8 cellular contexts compared by ENCODE assay signal in genomic region chr2:189580267-189580661, GRCh38. TPM values are rescaled to one million over a fixed set of nuclear protein-coding genes. Genes with fewer than 3 reads are reported as not detected.
DNase-seq lines count a peak whose midpoint lies in the region; ATAC-seq lines count a peak whose summit lies in the region.

No MANE protein-coding gene starts in this region.

- peaks cover 11% of the 10 kb centered on the region for H3K4me1 ChIP-seq in skeletal muscle satellite cell (ENCODE audit: control insufficient read depth, insufficient read depth, low read length)

- H3K36me3 Mint-ChIP-seq in activated naive CD8-positive, alpha-beta T cell treated with anti-CD3 and anti-CD28 coated beads, Interleukin-2, amount 50 U/mL, for 24 hours (ENCODE audit: low read depth): no peaks in the 10 kb centered on the region

- peaks cover 35% of the 10 kb centered on the region for H3K27me3 Mint-ChIP-seq in activated naive CD8-positive, alpha-beta T cell treated with anti-CD3 and anti-CD28 coated beads, Interleukin-2, amount 50 U/mL, for 24 hours

- H3K9ac ChIP-seq in skeletal muscle satellite cell (ENCODE audit: low read depth, low read length): peak overlapping the region; percentile 71

- H3K9me3 ChIP-seq in iPS-18c (ENCODE audit: control insufficient read depth, insufficient read depth, low read length) (no peaks in the 10 kb centered on the region), skeletal muscle satellite cell (replicated peaks; ENCODE audit: low read length) (no peaks in the 10 kb centered on the region)

- H3K4me2 ChIP-seq in skeletal muscle satellite cell (ENCODE audit: low read length): peak overlapping the region; percentile 85

- peaks cover 10% of the 10 kb centered on the region for H3K27me3 ChIP-seq in skeletal muscle satellite cell (ENCODE audit: control insufficient read depth, insufficient read depth, low read length)

- peak; percentile 48 for ATAC-seq in GM21528 (IDR thresholded peaks at IDR 0.05; ENCODE audit: low FRiP score, unreplicated experiment)
- ATAC-seq in activated naive CD8-positive, alpha-beta T cell treated with anti-CD3 and anti-CD28 coated beads, Interleukin-2, amount 50 U/mL, for 24 hours: peak; percentile 45
- no peak for ATAC-seq in GM21390 (IDR thresholded peaks at IDR 0.05; ENCODE audit: unreplicated experiment)

- H3K4me3 Mint-ChIP-seq in activated naive CD8-positive, alpha-beta T cell treated with anti-CD3 and anti-CD28 coated beads, Interleukin-2, amount 50 U/mL, for 24 hours: peak overlapping the region; percentile 77

- DNase-seq in AG20443 (ENCODE audit: low spot score) (peak; percentile 17), NCI-H510A treated with DMSO at 0.1 percent for 48 hours (lab: John Stamatoyannopoulos, UW) (peak; percentile 68), middle frontal gyrus (ENCODE audit: extremely low spot score, low spot score) (no peak)
- DNase-seq in activated naive CD8-positive, alpha-beta T cell treated with anti-CD3 and anti-CD28 coated beads, Interleukin-2, amount 50 U/mL, for 24 hours: peak; percentile 22

- H3K36me3 ChIP-seq in skeletal muscle satellite cell (ENCODE audit: insufficient read depth, low read length): no peaks in the 10 kb centered on the region

- no peak overlapping the region for H3K27ac Mint-ChIP-seq in activated naive CD8-positive, alpha-beta T cell treated with anti-CD3 and anti-CD28 coated beads, Interleukin-2, amount 50 U/mL, for 24 hours

- peaks cover 22% of the 10 kb centered on the region for H3K4me1 Mint-ChIP-seq in activated naive CD8-positive, alpha-beta T cell treated with anti-CD3 and anti-CD28 coated beads, Interleukin-2, amount 50 U/mL, for 24 hours

- H3K4me3 ChIP-seq in iPS-18c (ENCODE audit: insufficient read depth, low read depth, low read length) (peak overlapping the region; percentile 69), skeletal muscle satellite cell (ENCODE audit: low read length) (peak overlapping the region; percentile 79)

- H3K9me3 Mint-ChIP-seq in activated naive CD8-positive, alpha-beta T cell treated with anti-CD3 and anti-CD28 coated beads, Interleukin-2, amount 50 U/mL, for 24 hours: no peaks in the 10 kb centered on the region

RNA-seq across cellular contexts. Expression of gene SLC40A1, which starts 0.3 kb away (rescaled TPM):
- 0.25 and 1.5 TPM in 2 replicates for total RNA-seq in skeletal muscle satellite cell (2012; rRNA removed)
